ENCODE assay signal across 18 cellular contexts in genomic region chr1:65021792-65022191, GRCh38. TPM values are rescaled to one million over a fixed set of nuclear protein-coding genes. Genes with fewer than 3 reads are reported as not detected.
A peak's percentile ranks its signal among the peaks of the same experiment; 100 is the strongest.
DNase-seq lines count a peak whose midpoint lies in the region; ATAC-seq and TF ChIP-seq lines count a peak whose summit lies in the region.
"Had no signal": no experiment of that assay in that cellular context is flagged by ENCODE, and none has a peak within 500 bp of the region (broad histone marks: within the 10 kb centered on the region; RNA-seq: fewer than 3 reads in every experiment).

No MANE protein-coding gene starts in this region.

- intact Hi-C loops in A673 (cut with micrococcal nuclease; ENCODE audit: unreplicated experiment) (loop anchor here (10.0 kb wide), 1 partner anchor 127 kb away; no protein-coding TSS in a partner anchor), mucosa of descending colon (cut with DNase I, micrococcal nuclease) (no loop called here), PC-3 (cut with micrococcal nuclease) (loop anchor here (5.0 kb wide), 2 partner anchors 54 to 139 kb away; partner anchors contain the start of gene JAK1)

- no peak overlapping the region for H3K27ac Mint-ChIP-seq in stimulated activated naive CD8-positive, alpha-beta T cell treated with anti-CD3 and anti-CD28 coated beads, Interleukin-15, amount 100 ng/mL, for 72 hours
- H3K27ac Mint-ChIP-seq: B cell; CD8-positive, alpha-beta T cell had no signal

- no peak overlapping the region for H3K4me3 Mint-ChIP-seq in stimulated activated naive CD8-positive, alpha-beta T cell treated with anti-CD3 and anti-CD28 coated beads, Interleukin-15, amount 100 ng/mL, for 72 hours
- H3K4me3 Mint-ChIP-seq: B cell; CD8-positive, alpha-beta T cell had no signal

- H4K20me1 ChIP-seq in hepatocyte (ENCODE audit: insufficient read depth, poor library complexity, severe bottlenecking) (no peaks in the 10 kb centered on the region), PC-3 (ENCODE audit: low read length) (no peaks in the 10 kb centered on the region)

- H3K4me2 ChIP-seq in hepatocyte (no peak overlapping the region), PC-3 (ENCODE audit: low read length) (no peak overlapping the region)
- H3K4me2 ChIP-seq: SK-N-SH had no signal

- 28% methylated on average over 1 of the region's 1 CpG for WGBS in hepatocyte (ENCODE audit: low lambda C conversion rate, missing lambda C conversion rate)

- no peak for TF ChIP-seq CTCF in A673 (conservative IDR thresholded peaks at IDR 0.05; ENCODE audit: low read depth, low read length)
- TF ChIP-seq CTCF in HEK293 (tag by site-specific recombination; IDR thresholded peaks at IDR 0.05), result no peak
- TF ChIP-seq CTCF in mucosa of descending colon (IDR thresholded peaks at IDR 0.05), result no peak
- TF ChIP-seq CTCF in hepatocyte (IDR thresholded peaks at IDR 0.05; ENCODE audit: poor library complexity), result no peak
- no peak for TF ChIP-seq CTCF in PC-3 (conservative IDR thresholded peaks at IDR 0.05; ENCODE audit: low read depth, low read length)

- H3K4me1 Mint-ChIP-seq in stimulated activated naive CD8-positive, alpha-beta T cell treated with anti-CD3 and anti-CD28 coated beads, Interleukin-15, amount 100 ng/mL, for 72 hours, result no peaks in the 10 kb centered on the region
- H3K4me1 Mint-ChIP-seq: B cell had no signal

- H2AFZ ChIP-seq in hepatocyte (no peak overlapping the region), PC-3 (ENCODE audit: low read length) (no peak overlapping the region)

- H3K27me3 Mint-ChIP-seq in stimulated activated naive CD8-positive, alpha-beta T cell treated with anti-CD3 and anti-CD28 coated beads, Interleukin-15, amount 100 ng/mL, for 72 hours, result no peaks in the 10 kb centered on the region
- H3K27me3 Mint-ChIP-seq: B cell had no signal

- peaks cover 28% of the 10 kb centered on the region for H3K4me1 ChIP-seq in A673 (ENCODE audit: insufficient read depth, low read length, poor library complexity, severe bottlenecking)
- H3K4me1 ChIP-seq in HEK293 (ENCODE audit: control insufficient read depth, insufficient read depth, low read length), result no peaks in the 10 kb centered on the region
- peaks cover 10% of the 10 kb centered on the region for H3K4me1 ChIP-seq in mucosa of descending colon (ENCODE audit: low read depth)
- no peaks in the 10 kb centered on the region for H3K4me1 ChIP-seq in hepatocyte (ENCODE audit: insufficient read depth)
- H3K4me1 ChIP-seq in PC-3 (ENCODE audit: insufficient read depth, low read length), result no peaks in the 10 kb centered on the region

- BruUV-seq in A673 (replicated peaks; lab: Mats Ljungman, UMichigan) (no TSS peak), PC-3 (replicated peaks; lab: Mats Ljungman, UMichigan) (no TSS peak)

- H3K9me3 Mint-ChIP-seq in stimulated activated naive CD8-positive, alpha-beta T cell treated with anti-CD3 and anti-CD28 coated beads, Interleukin-15, amount 100 ng/mL, for 72 hours, result no peaks in the 10 kb centered on the region
- H3K9me3 Mint-ChIP-seq: CD8-positive, alpha-beta T cell had no signal

- H3K36me3 ChIP-seq in A673 (ENCODE audit: insufficient read depth, low read length, poor library complexity, severe bottlenecking) (no peaks in the 10 kb centered on the region), HEK293 (ENCODE audit: control insufficient read depth in 2 of 2, insufficient read depth in 1 of 2, low read length in 2 of 2) (no peaks in the 10 kb centered on the region), mucosa of descending colon (ENCODE audit: low read depth) (no peaks in the 10 kb centered on the region), hepatocyte (replicated peaks; ENCODE audit: insufficient read depth, low read depth) (no peaks in the 10 kb centered on the region), PC-3 (ENCODE audit: low read depth, low read length) (no peaks in the 10 kb centered on the region)

- peak; percentile 73 for ATAC-seq in mucosa of descending colon
- ATAC-seq in PC-3, result no peak
- no peak for ATAC-seq in GM21717 (IDR thresholded peaks at IDR 0.05; ENCODE audit: unreplicated experiment)
- no peak for ATAC-seq in stimulated activated naive CD8-positive, alpha-beta T cell treated with anti-CD3 and anti-CD28 coated beads, Interleukin-15, amount 100 ng/mL, for 72 hours
- ATAC-seq: CD8-positive, alpha-beta T cell; HCT116 had no signal

- H3K9me2 ChIP-seq in hepatocyte (replicated peaks; ENCODE audit: insufficient read depth) (no peaks in the 10 kb centered on the region), PC-3 (replicated peaks; ENCODE audit: low read length) (no peaks in the 10 kb centered on the region)
- H3K9me2 ChIP-seq: SK-N-SH had no signal

- POLR2A ChIA-PET in A673 (lab: Charles Lee; ENCODE audit: low non-redundant PET) (no interaction called here), HEK293 (lab: Yijun Ruan, JAX) (no interaction called here), PC-3 (lab: Charles Lee; ENCODE audit: unreplicated experiment) (no interaction called here)

- H3K9me3 ChIP-seq in A673 (ENCODE audit: low read depth, low read length, poor library complexity, severe bottlenecking) (no peaks in the 10 kb centered on the region), HEK293 (ENCODE audit: control insufficient read depth, insufficient read depth, low read depth, low read length) (no peaks in the 10 kb centered on the region), mucosa of descending colon (no peaks in the 10 kb centered on the region), hepatocyte (ENCODE audit: low read depth) (no peaks in the 10 kb centered on the region), PC-3 (ENCODE audit: low read length) (no peaks in the 10 kb centered on the region)
- H3K9me3 ChIP-seq: SK-N-SH had no signal

- H3K27me3 ChIP-seq in A673 (replicated peaks; ENCODE audit: insufficient read depth, low read depth, low read length, poor library complexity) (no peaks in the 10 kb centered on the region), hepatocyte (no peaks in the 10 kb centered on the region), PC-3 (ENCODE audit: low read length) (no peaks in the 10 kb centered on the region)

- no peak overlapping the region for H3K9ac ChIP-seq in PC-3 (ENCODE audit: low read length)
- H3K9ac ChIP-seq: SK-N-SH had no signal

- no peaks in the 10 kb centered on the region for H3F3A ChIP-seq in PC-3 (ENCODE audit: low read length, unreplicated experiment)

- no peaks in the 10 kb centered on the region for H3K79me2 ChIP-seq in hepatocyte
- H3K79me2 ChIP-seq in PC-3 (ENCODE audit: low read length), result no peaks in the 10 kb centered on the region

- CTCF ChIA-PET in A673 (lab: Charles Lee), result interaction anchor here (0.9 kb wide), 1 partner anchor 15 kb away, joined by 3 read pairs; no protein-coding TSS in a partner anchor
- CTCF ChIA-PET in HEK293 (lab: Yijun Ruan, JAX), result interaction anchor here (0.5 to 1.9 kb wide), 7 partner anchors 11 to 194 kb away, joined by 3 to 6 read pairs (median 4); no protein-coding TSS in a partner anchor
- CTCF ChIA-PET in PC-3 (lab: Charles Lee), result no interaction called here

- H3K4me3 ChIP-seq in A673 (ENCODE audit: low read depth, low read length, poor library complexity, severe bottlenecking) (no peak overlapping the region), HEK293 (ENCODE audit: low read depth, low read length) (no peak overlapping the region), mucosa of descending colon (no peak overlapping the region), hepatocyte (no peak overlapping the region), PC-3 (ENCODE audit: low read length) (no peak overlapping the region)

- DNase-seq in A673 (ENCODE audit: low spot score) (no peak), dermis blood vessel endothelial cell (peak; percentile 11), mucosa of descending colon (no peak), hepatocyte (ENCODE audit: low spot score) (no peak), PC-3 (no peak)
- no peak for DNase-seq in stimulated activated naive CD8-positive, alpha-beta T cell treated with anti-CD3 and anti-CD28 coated beads, Interleukin-15, amount 100 ng/mL, for 72 hours
- DNase-seq: ACHN; CD8-positive, alpha-beta T cell; EL; NCI-H1436; NCI-H2029 treated with DMSO at 0.1 percent for 48 hours; NCI-H2227 treated with DMSO at 0.1 percent for 48 hours; NCI-H526; SK-N-SH had no signal

- H3K27ac ChIP-seq in A673 (ENCODE audit: low read depth, low read length, poor library complexity, severe bottlenecking), result peak overlapping the region; percentile 5
- no peak overlapping the region for H3K27ac ChIP-seq in HEK293 (ENCODE audit: extremely low read depth, low read depth, low read length)
- H3K27ac ChIP-seq in hepatocyte, result no peak overlapping the region
- no peak overlapping the region for H3K27ac ChIP-seq in PC-3 (ENCODE audit: low read length)

TF ChIP-seq in HEK293, 187 proteins besides CTCF, POLR2A, EP300 and RAD21:
- TF ChIP-seq SCRT2 (tag by site-specific recombination; IDR thresholded peaks at IDR 0.05), result peak; percentile 77
- no peak for TF ChIP-seq ZNF121 (tag by site-specific recombination; IDR thresholded peaks at IDR 0.05)

RNA-seq across cellular contexts. Expression of gene JAK1, which starts 55.4 kb away (rescaled TPM):
- total RNA-seq in A673 (2021) (318 and 339 TPM in 2 replicates), dermis blood vessel endothelial cell (254 and 314 TPM in 2 replicates), mucosa of descending colon (100 to 1,000 TPM in 2 of 3 donors, 10 to 100 TPM in 1; 97.1 to 132 (median 103) TPM), hepatocyte (102 and 104 TPM in 2 replicates), PC-3 (2014; rRNA removed) (44.1 and 52.2 TPM in 2 replicates)
- polyA plus RNA-seq in hepatocyte, result 60.2 and 63.5 TPM in 2 replicates

Comparison
In these comparisons a context has a peak if more than half of its experiments do, and no peak if none do; other contexts are left out.
1. intact Hi-C loops: an anchor here in A673 (10.0 kb wide) and PC-3 (5.0 kb wide); none called in mucosa of descending colon.